ENCODE assay signal across 19 cellular contexts in the genomic region with DNA sequence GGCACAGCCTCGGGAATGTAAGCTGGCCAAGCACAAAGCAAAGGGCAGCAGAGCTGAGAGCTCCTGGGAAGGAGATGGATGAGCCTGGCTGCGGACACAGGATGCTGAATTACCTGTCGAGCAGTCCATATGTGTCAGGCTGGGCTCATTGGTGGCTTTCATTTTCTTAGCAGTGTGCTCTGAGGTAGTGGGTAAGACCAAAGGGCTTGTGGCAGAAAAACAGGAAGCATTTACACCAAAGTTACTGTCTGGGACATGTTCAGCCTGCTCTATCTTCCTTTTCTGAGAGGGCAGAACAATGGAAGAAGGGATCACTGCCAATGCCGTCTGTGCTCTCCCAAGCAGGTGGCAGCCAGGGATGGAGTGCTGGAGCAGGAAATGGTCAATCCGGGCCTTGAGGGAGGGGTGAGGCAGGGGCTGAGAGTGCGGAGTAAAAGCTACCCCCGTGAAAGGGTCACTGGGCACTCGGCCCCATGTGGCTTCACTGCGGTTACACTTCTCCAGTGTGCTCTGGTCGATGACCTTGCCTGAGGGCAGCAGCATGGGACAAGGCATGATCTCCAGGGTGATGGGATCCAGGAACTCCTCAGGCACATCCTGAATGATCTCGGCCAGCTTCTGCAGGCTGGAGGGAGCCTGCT. TPM values are rescaled to one million over a fixed set of nuclear protein-coding genes. Genes with fewer than 3 reads are reported as not detected.
DNase-seq lines count a peak whose midpoint lies in the region; ATAC-seq and TF ChIP-seq lines count a peak whose summit lies in the region.
"Had no signal": no experiment of that assay in that cellular context is flagged by ENCODE, and none has a peak within 500 bp of the region (broad histone marks: within the 10 kb centered on the region; RNA-seq: fewer than 3 reads in every experiment).

No MANE protein-coding gene starts in this region.

- peaks cover 38% of the 10 kb centered on the region for H3K36me3 Mint-ChIP-seq in MCF 10A (ENCODE audit: insufficient read depth, unreplicated experiment)
- peaks cover 34% of the 10 kb centered on the region for H3K36me3 Mint-ChIP-seq in T-helper 1 cell treated with Interleukin-12 subunit alpha and Interleukin-12 subunit beta and Interleukin-4 antibody, amounts not matched to agents 30 μg/mL and 1 μg/mL, for 36 hours (ENCODE audit: low read depth)
- H3K36me3 Mint-ChIP-seq in effector memory CD8-positive, alpha-beta T cell (ENCODE audit: insufficient read depth), result peaks cover 11% of the 10 kb centered on the region

- intact Hi-C loops in MCF 10A (cut with micrococcal nuclease), result no loop called here
- intact Hi-C loops in breast epithelium (cut with DNase I; ENCODE audit: low total_unique reads), result loop anchor here (5.0 kb wide), 1 partner anchor 884 kb away; no protein-coding TSS in a partner anchor

- no peak for ATAC-seq in effector memory CD8-positive, alpha-beta T cell (replicated peaks)
- ATAC-seq in HG03280 (IDR thresholded peaks at IDR 0.05; ENCODE audit: unreplicated experiment), result no peak
- ATAC-seq in GM19328 (IDR thresholded peaks at IDR 0.05; ENCODE audit: unreplicated experiment), result no peak
- no peak for ATAC-seq in HG03571 (IDR thresholded peaks at IDR 0.05; ENCODE audit: unreplicated experiment)
- ATAC-seq in GM18907 (IDR thresholded peaks at IDR 0.05; ENCODE audit: unreplicated experiment), result no peak
- ATAC-seq: WTC11 had no signal

- POLR2A ChIA-PET in MCF 10A (lab: Yijun Ruan, JAX), result no interaction called here

- H3K27me3 ChIP-seq in breast epithelium, result no peaks in the 10 kb centered on the region
- H3K27me3 ChIP-seq: adrenal gland, SJCRH30 had no signal

- no peaks in the 10 kb centered on the region for H3K27me3 Mint-ChIP-seq in MCF 10A (ENCODE audit: insufficient read depth, unreplicated experiment)
- no peaks in the 10 kb centered on the region for H3K27me3 Mint-ChIP-seq in T-helper 1 cell treated with Interleukin-12 subunit alpha and Interleukin-12 subunit beta and Interleukin-4 antibody, amounts not matched to agents 30 μg/mL and 1 μg/mL, for 36 hours (ENCODE audit: low read depth)
- H3K27me3 Mint-ChIP-seq in effector memory CD8-positive, alpha-beta T cell, result no peaks in the 10 kb centered on the region
- H3K27me3 Mint-ChIP-seq: progenitor cell of endocrine pancreas; stimulated activated naive B cell treated with anti-CD40 and anti-IgM and Interleukin-4, amounts not matched to agents 10 μg/mL and 1 μg/mL and 100 μg/mL, for 72 hours had no signal

- BruUV-seq in MCF 10A (replicated peaks; lab: Mats Ljungman, UMichigan), result no TSS peak

- peaks cover 18% of the 10 kb centered on the region for H3K4me1 Mint-ChIP-seq in MCF 10A (ENCODE audit: insufficient read depth, unreplicated experiment)
- peaks cover 35% of the 10 kb centered on the region for H3K4me1 Mint-ChIP-seq in T-helper 1 cell treated with Interleukin-12 subunit alpha and Interleukin-12 subunit beta and Interleukin-4 antibody, amounts not matched to agents 30 μg/mL and 1 μg/mL, for 36 hours (ENCODE audit: low read depth)
- peaks cover 13 to 14% of the 10 kb centered on the region in 2 donors for H3K4me1 Mint-ChIP-seq in effector memory CD8-positive, alpha-beta T cell (ENCODE audit: low read depth in 2 of 2)
- H3K4me1 Mint-ChIP-seq: WTC11 had no signal

- no peaks in the 10 kb centered on the region for H3K36me3 ChIP-seq in breast epithelium

- H3K4me1 ChIP-seq in breast epithelium, result no peaks in the 10 kb centered on the region
- H3K4me1 ChIP-seq: SJCRH30 had no signal

- no peak overlapping the region for H3K4me3 Mint-ChIP-seq in MCF 10A (ENCODE audit: unreplicated experiment)
- H3K4me3 Mint-ChIP-seq in T-helper 1 cell treated with Interleukin-12 subunit alpha and Interleukin-12 subunit beta and Interleukin-4 antibody, amounts not matched to agents 30 μg/mL and 1 μg/mL, for 36 hours, result peak overlapping the region; percentile 72
- no peak overlapping the region for H3K4me3 Mint-ChIP-seq in effector memory CD8-positive, alpha-beta T cell
- H3K4me3 Mint-ChIP-seq: stimulated activated naive B cell treated with anti-CD40 and anti-IgM and Interleukin-4, amounts not matched to agents 10 μg/mL and 1 μg/mL and 100 μg/mL, for 72 hours; WTC11 had no signal

- H3K4me3 ChIP-seq in breast epithelium, result no peak overlapping the region
- H3K4me3 ChIP-seq: adrenal gland, SJCRH30 had no signal

- TF ChIP-seq POLR2A in breast epithelium (IDR thresholded peaks at IDR 0.05), result no peak

- CTCF ChIA-PET in MCF 10A (lab: Yijun Ruan, JAX), result interaction anchor here (0.6 to 1.3 kb wide), 2 partner anchors 68 to 128 kb away, joined by 3 to 4 read pairs; no protein-coding TSS in a partner anchor

- DNase-seq in MCF 10A (ENCODE audit: unreplicated experiment), result no peak
- DNase-seq in breast epithelium (ENCODE audit: low spot score in 2 of 2), result no peak
- DNase-seq in effector memory CD8-positive, alpha-beta T cell, result no peak
- DNase-seq: GF-D8; NCI-H1417 treated with DMSO at 0.1 percent for 48 hours; NCI-H69; SJCRH30; stimulated activated CD4-positive, alpha-beta T cell treated with anti-CD3 and anti-CD28 coated beads, Interleukin-1b, Interleukin-23, amount 100 ng/mL, for 48 hours; stimulated activated naive B cell treated with anti-CD40 and anti-IgM and Interleukin-4, amounts not matched to agents 10 μg/mL and 1 μg/mL and 100 μg/mL, for 72 hours had no signal

- H3K27ac ChIP-seq in breast epithelium, result no peak overlapping the region
- H3K27ac ChIP-seq: adrenal gland, SJCRH30 had no signal

- no peaks in the 10 kb centered on the region for H3K9me3 ChIP-seq in breast epithelium
- H3K9me3 ChIP-seq: adrenal gland, SJCRH30 had no signal

- H3K27ac Mint-ChIP-seq in MCF 10A (ENCODE audit: low read depth, unreplicated experiment), result peak overlapping the region; percentile 65
- H3K27ac Mint-ChIP-seq in T-helper 1 cell treated with Interleukin-12 subunit alpha and Interleukin-12 subunit beta and Interleukin-4 antibody, amounts not matched to agents 30 μg/mL and 1 μg/mL, for 36 hours, result peak overlapping the region; percentile 95
- peak overlapping the region; percentile 42 to 49 for H3K27ac Mint-ChIP-seq in effector memory CD8-positive, alpha-beta T cell
- H3K27ac Mint-ChIP-seq: progenitor cell of endocrine pancreas, WTC11 had no signal

- no peak for TF ChIP-seq CTCF in MCF 10A (IDR thresholded peaks at IDR 0.05; ENCODE audit: unreplicated experiment)
- TF ChIP-seq CTCF in breast epithelium (IDR thresholded peaks at IDR 0.05), result no peak

- H3K9me3 Mint-ChIP-seq in MCF 10A (ENCODE audit: unreplicated experiment), result no peaks in the 10 kb centered on the region
- peaks cover 11% of the 10 kb centered on the region for H3K9me3 Mint-ChIP-seq in T-helper 1 cell treated with Interleukin-12 subunit alpha and Interleukin-12 subunit beta and Interleukin-4 antibody, amounts not matched to agents 30 μg/mL and 1 μg/mL, for 36 hours
- no peaks in the 10 kb centered on the region for H3K9me3 Mint-ChIP-seq in effector memory CD8-positive, alpha-beta T cell

RNA-seq across cellular contexts. Expression of gene AVP, which starts 36.9 kb away (rescaled TPM):
- not detected in 2 replicates for total RNA-seq in MCF 10A (2022)
- total RNA-seq in breast epithelium, result not detected
- total RNA-seq: fibroblast of villous mesenchyme, mononuclear cell, progenitor cell of endocrine pancreas, SJCRH30 had no signal

RNA-seq across cellular contexts. Expression of gene FASTKD5, which starts 38.3 kb away (rescaled TPM):
- total RNA-seq in MCF 10A (2022), result 15.0 and 18.2 TPM in 2 replicates
- total RNA-seq in breast epithelium, result 10 to 100 TPM; 15.4 to 18.3 (median 16.3) TPM

RNA-seq across cellular contexts. Expression of gene UBOX5, which starts 38.3 kb away (rescaled TPM):
- total RNA-seq in MCF 10A (2022) (5.0 and 5.9 TPM in 2 replicates), breast epithelium (1 to 10 TPM; 5.9 to 8.9 (median 6.6) TPM)

RNA-seq across cellular contexts. Expression of gene OXT, which starts 50.0 kb away (rescaled TPM):
- total RNA-seq in MCF 10A (2022) (not detected in 2 replicates), breast epithelium (1 to 10 TPM in 1 of 3 donors, not detected in 2; 4.5 TPM)
- total RNA-seq: fibroblast of villous mesenchyme, mononuclear cell, progenitor cell of endocrine pancreas, SJCRH30, WTC11 had no signal

RNA-seq across cellular contexts. Expression of gene LZTS3, which starts 52.0 kb away (rescaled TPM):
- total RNA-seq in MCF 10A (2022) (5.3 and 8.5 TPM in 2 replicates), breast epithelium (10 to 100 TPM in 2 of 3 donors, 1 to 10 TPM in 1; 9.3 to 12.1 (median 11.3) TPM)
